1 cellular context compared by ENCODE assay signal in genomic region chr5:126673477-126673876, GRCh38.
TF ChIP-seq lines count a peak whose summit lies in the region.

No MANE protein-coding gene starts in this region.

TF ChIP-seq in GM23338, 12 proteins besides CTCF, POLR2A, EP300 and RAD21 (continued from another document):
- TF ChIP-seq ZNF462 (CRISPR knock-in tag; IDR thresholded peaks at IDR 0.05) = no peak
- TF ChIP-seq, protein P1, sequence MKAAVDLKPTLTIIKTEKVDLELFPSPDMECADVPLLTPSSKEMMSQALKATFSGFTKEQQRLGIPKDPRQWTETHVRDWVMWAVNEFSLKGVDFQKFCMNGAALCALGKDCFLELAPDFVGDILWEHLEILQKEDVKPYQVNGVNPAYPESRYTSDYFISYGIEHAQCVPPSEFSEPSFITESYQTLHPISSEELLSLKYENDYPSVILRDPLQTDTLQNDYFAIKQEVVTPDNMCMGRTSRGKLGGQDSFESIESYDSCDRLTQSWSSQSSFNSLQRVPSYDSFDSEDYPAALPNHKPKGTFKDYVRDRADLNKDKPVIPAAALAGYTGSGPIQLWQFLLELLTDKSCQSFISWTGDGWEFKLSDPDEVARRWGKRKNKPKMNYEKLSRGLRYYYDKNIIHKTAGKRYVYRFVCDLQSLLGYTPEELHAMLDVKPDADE (IDR thresholded peaks at IDR 0.05) = no peak
- no peak for TF ChIP-seq NANOG (IDR thresholded peaks at IDR 0.05; ENCODE audit: borderline replicate concordance)
- no peak for TF ChIP-seq STAT1 (IDR thresholded peaks at IDR 0.05; ENCODE audit: unreplicated experiment)
- no peak for TF ChIP-seq ZNF114 (CRISPR knock-in tag; IDR thresholded peaks at IDR 0.05)
- no peak for TF ChIP-seq JUNB (IDR thresholded peaks at IDR 0.05; ENCODE audit: unreplicated experiment)
- no peak for TF ChIP-seq CREB1 (CRISPR knock-in tag; IDR thresholded peaks at IDR 0.05; ENCODE audit: low read depth)
- TF ChIP-seq ZNF331 (CRISPR knock-in tag; IDR thresholded peaks at IDR 0.05; ENCODE audit: low read depth) = no peak
